In the genomic region with DNA sequence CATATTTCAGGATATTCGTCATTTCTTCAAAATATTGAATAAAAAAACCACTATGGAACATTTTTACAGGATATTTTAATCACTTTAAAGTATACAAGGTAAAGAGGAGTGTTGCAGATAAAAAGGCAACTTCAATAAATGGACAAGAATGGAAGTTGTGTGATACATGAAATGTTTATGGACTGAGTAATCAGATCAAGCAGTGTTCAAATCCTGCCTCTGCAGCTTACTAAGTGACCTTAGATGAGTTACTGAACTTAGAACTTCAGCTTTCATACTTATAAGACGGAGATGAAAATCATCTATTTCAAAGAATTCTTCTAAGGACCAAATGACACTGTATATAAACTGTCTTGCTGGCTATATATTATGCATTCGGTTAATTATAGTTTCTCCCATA, we compare ENCODE assay signal across 17 cellular contexts.
DNase-seq lines count a peak whose midpoint lies in the region; ATAC-seq and TF ChIP-seq lines count a peak whose summit lies in the region.
"Had no signal": no experiment of that assay in that cellular context is flagged by ENCODE, and none has a peak within 500 bp of the region (broad histone marks: within the 10 kb centered on the region; RNA-seq: fewer than 3 reads in every experiment).

No MANE protein-coding gene starts in this region.

- H3K9me1 ChIP-seq in IMR-90 (ENCODE audit: insufficient read depth, low read length), result no peaks in the 10 kb centered on the region

- H3K4me3 ChIP-seq in GM23248 (no peak overlapping the region), IMR-90 (ENCODE audit: insufficient read depth, low read depth, low read length) (no peak overlapping the region), foreskin fibroblast (ENCODE audit: low read depth in 1 of 2, low read length in 2 of 2) (no peak overlapping the region)
- H3K4me3 ChIP-seq: BLaER1 had no signal

- H3K36me3 ChIP-seq in GM23248 (ENCODE audit: low read depth), result no peaks in the 10 kb centered on the region
- H3K36me3 ChIP-seq in IMR-90 (ENCODE audit: control insufficient read depth, insufficient read depth, low read length), result no peaks in the 10 kb centered on the region
- H3K36me3 ChIP-seq: BLaER1 had no signal

- no peak overlapping the region for H4K91ac ChIP-seq in IMR-90 (ENCODE audit: insufficient read depth, low read depth, low read length)

- no peak for TF ChIP-seq RAD21 in IMR-90 (IDR thresholded peaks at IDR 0.05; ENCODE audit: low read length)

- no peak overlapping the region for H2BK120ac ChIP-seq in IMR-90 (ENCODE audit: low read depth, low read length)

- 91 to 95% methylated on average over 3 of the region's 3 CpGs for WGBS in GM23248 (ENCODE audit: low coverage in 1 of 2, low lambda C conversion rate in 2 of 2, missing lambda C conversion rate in 2 of 2), 2 experiments
- WGBS in IMR-90 (ENCODE audit: extremely low coverage in 2 of 2, insufficient read length in 1 of 2), 2 experiments, result no CpG with 5 or more reads among the region's 3 CpGs

- H2AK5ac ChIP-seq in IMR-90 (ENCODE audit: low read depth, low read length), result no peak overlapping the region

- no peak overlapping the region for H3K27ac ChIP-seq in GM23248
- H3K27ac ChIP-seq in IMR-90 (ENCODE audit: insufficient read depth, low read length), result no peak overlapping the region
- H3K27ac ChIP-seq: BLaER1, C4-2B had no signal

- no peak overlapping the region for H3K14ac ChIP-seq in IMR-90 (replicated peaks; ENCODE audit: low read depth, low read length)

- peaks cover 0 to 12% (median 0%) of the 10 kb centered on the region in 3 donors for H3K9me3 Mint-ChIP-seq in T-cell
- H3K9me3 Mint-ChIP-seq: CD8-positive, alpha-beta T cell had no signal

- TF ChIP-seq CTCF in IMR-90 (conservative IDR thresholded peaks at IDR 0.05; ENCODE audit: low read depth, low read length), result no peak
- TF ChIP-seq CTCF in foreskin fibroblast (IDR thresholded peaks at IDR 0.05; ENCODE audit: low read depth, low read length), result no peak

- H3F3A ChIP-seq in GM23248 (ENCODE audit: insufficient read depth), result no peaks in the 10 kb centered on the region

- H3K4me1 ChIP-seq in GM23248 (ENCODE audit: insufficient read depth) (no peaks in the 10 kb centered on the region), IMR-90 (ENCODE audit: control insufficient read depth, insufficient read depth, low read length) (no peaks in the 10 kb centered on the region)
- H3K4me1 ChIP-seq: BLaER1 had no signal

- H3K79me2 ChIP-seq in GM23248 (ENCODE audit: insufficient read depth), result no peaks in the 10 kb centered on the region

- no peaks in the 10 kb centered on the region for H3K9me2 ChIP-seq in GM23248 (ENCODE audit: insufficient read depth)

- DNase-seq in GM23248, result peak; percentile 21
- DNase-seq in IMR-90, result peak; percentile 59
- DNase-seq in foreskin fibroblast, result peak; percentile 27 to 53
- no peak for DNase-seq in activated naive CD4-positive, alpha-beta T cell treated with anti-CD3 and anti-CD28 coated beads, Interleukin-2, amount 50 U/mL, for 16 hours
- DNase-seq in T-cell, result no peak
- DNase-seq in Ammon's horn (ENCODE audit: low spot score), result no peak
- DNase-seq: Caco-2; CD4-positive, CD25-positive, alpha-beta regulatory T cell; CD8-positive, alpha-beta T cell; DMS153; DND-41; GF-D8; H7 had no signal

- H3K18ac ChIP-seq in IMR-90 (ENCODE audit: low read depth, low read length), result no peak overlapping the region

- peaks cover 9 to 31% of the 10 kb centered on the region in 2 donors for H3K27me3 Mint-ChIP-seq in T-cell

- no peak overlapping the region for H2BK20ac ChIP-seq in IMR-90 (ENCODE audit: low read depth, low read length)

- CTCF ChIA-PET in IMR-90 (lab: Yijun Ruan, JAX), result no interaction called here
- CTCF ChIA-PET in T-cell (lab: Charles Lee), result no interaction called here

- no peaks in the 10 kb centered on the region for H3K9me3 ChIP-seq in GM23248 (ENCODE audit: low read depth)
- H3K9me3 ChIP-seq in IMR-90 (ENCODE audit: control insufficient read depth, insufficient read depth, low read length), result no peaks in the 10 kb centered on the region
- H3K9me3 ChIP-seq: BLaER1, Caco-2 had no signal

- no peak overlapping the region for H2BK5ac ChIP-seq in IMR-90 (ENCODE audit: low read depth, low read length, poor library complexity, severe bottlenecking)

- in situ Hi-C loops in GM23248 (cut with MboI) (no loop called here), IMR-90 (cut with MboI; ENCODE audit: low sequenced_read_pairs) (no loop called here)

- H3K79me1 ChIP-seq in IMR-90 (ENCODE audit: low read depth in 1 of 2, low read length in 2 of 2), result no peaks in the 10 kb centered on the region

- H4K8ac ChIP-seq in IMR-90 (ENCODE audit: low read depth in 2 of 2, low read length in 2 of 2), result no peak overlapping the region

- H2AFZ ChIP-seq in GM23248 (no peak overlapping the region), IMR-90 (replicated peaks; ENCODE audit: low read length, poor library complexity) (no peak overlapping the region)

- H4K5ac ChIP-seq in IMR-90 (ENCODE audit: low read depth, low read length), result no peak overlapping the region

- TF ChIP-seq POLR2A in IMR-90 (IDR thresholded peaks at IDR 0.05; ENCODE audit: low read depth, low read length), result no peak

- dilution Hi-C loops in IMR-90 (cut with HindIII; ENCODE audit: low sequenced_read_pairs, unreplicated experiment), result no loop called here

- POLR2A ChIA-PET in IMR-90 (lab: Charles Lee; ENCODE audit: unreplicated experiment), result no interaction called here
- POLR2A ChIA-PET in T-cell (lab: Charles Lee), result no interaction called here

- H3K27me3 ChIP-seq in GM23248 (replicated peaks; ENCODE audit: insufficient read depth) (no peaks in the 10 kb centered on the region), IMR-90 (ENCODE audit: control insufficient read depth, insufficient read depth, low read length) (no peaks in the 10 kb centered on the region; the same call in none of the 2 replicates)
- H3K27me3 ChIP-seq: BLaER1 had no signal

- no peak overlapping the region for H2AK9ac ChIP-seq in IMR-90 (replicated peaks; ENCODE audit: low read depth, low read length, poor library complexity)

- no peak overlapping the region for H3K4me2 ChIP-seq in GM23248 (ENCODE audit: unreplicated experiment)
- no peak overlapping the region for H3K4me2 ChIP-seq in IMR-90 (ENCODE audit: low read depth, low read length)
- H3K4me2 ChIP-seq: BLaER1 had no signal

- H2BK15ac ChIP-seq in IMR-90 (ENCODE audit: low read depth, low read length), result no peak overlapping the region

- ATAC-seq in IMR-90 (ENCODE audit: low read depth) (no peak), T-cell (replicated peaks in 1 of 4) (no peak)
- ATAC-seq: CD8-positive, alpha-beta T cell; HCT116 had no signal

- H4K20me1 ChIP-seq in GM23248 (ENCODE audit: insufficient read depth), result no peaks in the 10 kb centered on the region
- H4K20me1 ChIP-seq in IMR-90 (ENCODE audit: insufficient read depth, low read length), result no peaks in the 10 kb centered on the region
- H4K20me1 ChIP-seq: BLaER1 had no signal

- H3K27ac Mint-ChIP-seq in T-cell, result no peak overlapping the region
- H3K27ac Mint-ChIP-seq: B cell; CD4-positive, CD25-positive, alpha-beta regulatory T cell; CD8-positive, alpha-beta T cell had no signal

- no TSS peak for BruUV-seq in IMR-90 (replicated peaks; lab: Mats Ljungman, UMichigan)

- H3K4me1 Mint-ChIP-seq in T-cell, result no peaks in the 10 kb centered on the region
- H3K4me1 Mint-ChIP-seq: B cell; CD4-positive, CD25-positive, alpha-beta regulatory T cell had no signal

- no peak overlapping the region for H3K23ac ChIP-seq in IMR-90 (ENCODE audit: low read depth, low read length)

- H3K36me3 Mint-ChIP-seq in T-cell, result no peaks in the 10 kb centered on the region
- H3K36me3 Mint-ChIP-seq: CD4-positive, CD25-positive, alpha-beta regulatory T cell; CD8-positive, alpha-beta T cell had no signal

- no peak overlapping the region for H3K9ac ChIP-seq in GM23248
- no peak overlapping the region for H3K9ac ChIP-seq in IMR-90 (ENCODE audit: low read depth, low read length)
- H3K9ac ChIP-seq: BLaER1 had no signal

- no peak overlapping the region for H3K4me3 Mint-ChIP-seq in T-cell
- H3K4me3 Mint-ChIP-seq: B cell; CD4-positive, CD25-positive, alpha-beta regulatory T cell; CD8-positive, alpha-beta T cell had no signal

- no peak overlapping the region for H3K4ac ChIP-seq in IMR-90 (ENCODE audit: low read depth, low read length)

- no peak overlapping the region for H3K56ac ChIP-seq in IMR-90 (ENCODE audit: extremely low read depth, insufficient read depth, low read length)

- intact Hi-C loops in IMR-90 (cut with micrococcal nuclease), result no loop called here

TF ChIP-seq in IMR-90, 13 proteins besides CTCF, POLR2A, EP300 and RAD21 (continues in another document):
- TF ChIP-seq RCOR1 (IDR thresholded peaks at IDR 0.05; ENCODE audit: insufficient replicate concordance, low read length) (no peak), USF2 (IDR thresholded peaks at IDR 0.05; ENCODE audit: low read depth, low read length) (no peak), CHD1 (IDR thresholded peaks at IDR 0.05; ENCODE audit: low read depth, low read length) (no peak), CEBPB (IDR thresholded peaks at IDR 0.05; ENCODE audit: low read depth, low read length) (no peak), RFX5 (IDR thresholded peaks at IDR 0.05; ENCODE audit: low read depth, low read length) (no peak), MAZ (IDR thresholded peaks at IDR 0.05; ENCODE audit: borderline replicate concordance, low read depth, low read length) (no peak), BHLHE40 (IDR thresholded peaks at IDR 0.05; ENCODE audit: low read depth, low read length) (no peak), NFE2L2 (IDR thresholded peaks at IDR 0.05; ENCODE audit: low read depth, low read length) (no peak), MAFK (IDR thresholded peaks at IDR 0.05; ENCODE audit: low read depth, low read length) (no peak), ELK1 (IDR thresholded peaks at IDR 0.05; ENCODE audit: borderline replicate concordance, low read depth, low read length) (no peak), SMC3 (IDR thresholded peaks at IDR 0.05; ENCODE audit: low read depth, low read length) (no peak), FOS (IDR thresholded peaks at IDR 0.05; ENCODE audit: low read depth, low read length) (no peak)

Comparison
In these comparisons a context has a peak if more than half of its experiments do, and no peak if none do; other contexts are left out.
1. DNase-seq: peak in GM23248 (single experiment), IMR-90 (single experiment) and foreskin fibroblast (2 of 2); none in activated naive CD4-positive, alpha-beta T cell treated with anti-CD3 and anti-CD28 coated beads, Interleukin-2, amount 50 U/mL, for 16 hours (single experiment), T-cell (0 of 34) and Ammon's horn (single experiment).